Comparison of ENCODE assay signal across 1 cellular context in genomic region chr6:30914076-30914853, GRCh38.
TF ChIP-seq lines count a peak whose summit lies in the region.

VARS2 (plus strand) TSS chr6:30914238; CDS start chr6:30914837, 599 bp downstream.

TF ChIP-seq in GM12878, 131 proteins besides CTCF, POLR2A, EP300 and RAD21 (continued from another document):
- peak; percentile 89 for TF ChIP-seq NRF1 (conservative IDR thresholded peaks at IDR 0.05; ENCODE audit: low read depth, low read length)
- TF ChIP-seq HDGF (IDR thresholded peaks at IDR 0.05) = no peak
- TF ChIP-seq TBL1XR1 (IDR thresholded peaks at IDR 0.05; ENCODE audit: low read depth, low read length) = no peak
- no peak for TF ChIP-seq ZZZ3 (IDR thresholded peaks at IDR 0.05; ENCODE audit: control insufficient read depth, insufficient read length, low read depth)
- TF ChIP-seq ZNF207 (IDR thresholded peaks at IDR 0.05; ENCODE audit: borderline replicate concordance) = no peak
- TF ChIP-seq SRF (IDR thresholded peaks at IDR 0.05; ENCODE audit: low read depth in 2 of 2, low read length in 2 of 2) = no peak
